Comparison of ENCODE assay signal across 14 cellular contexts in the genomic region with DNA sequence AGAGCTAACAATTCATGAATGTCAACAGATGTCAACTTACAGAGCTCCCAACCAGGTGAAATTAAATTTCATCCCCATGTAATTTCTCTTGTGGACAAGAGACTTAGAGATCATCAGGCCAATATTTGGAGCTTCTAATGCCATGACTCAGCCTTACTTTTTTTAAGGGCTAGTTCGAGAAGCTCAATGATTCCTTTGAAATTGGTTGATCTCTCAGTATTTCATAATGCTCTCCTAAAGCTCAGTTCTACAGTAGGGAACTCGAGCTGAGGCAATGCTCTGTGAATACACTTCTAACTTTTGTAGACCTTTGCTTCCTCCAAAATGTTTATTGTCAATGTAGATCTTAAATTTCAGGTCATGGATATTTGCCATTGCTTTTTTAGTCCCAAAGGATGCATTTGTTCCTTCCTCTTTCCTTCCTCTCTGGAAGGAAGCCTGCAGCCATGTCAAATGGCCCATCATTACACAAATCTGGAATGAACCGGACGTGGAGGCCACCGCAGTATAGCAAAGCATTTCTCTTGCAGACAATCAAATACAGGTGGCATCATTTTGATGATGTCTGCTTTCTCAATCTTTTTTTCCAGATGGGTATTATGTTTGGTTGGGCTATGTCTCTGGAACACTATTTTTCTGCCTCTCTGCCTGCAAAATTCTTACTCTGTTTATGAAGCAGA. TPM values are rescaled to one million over a fixed set of nuclear protein-coding genes. Genes with fewer than 3 reads are reported as not detected.
A peak's percentile ranks its signal among the peaks of the same experiment; 100 is the strongest.
DNase-seq lines count a peak whose midpoint lies in the region; ATAC-seq and TF ChIP-seq lines count a peak whose summit lies in the region.
"Had no signal": no experiment of that assay in that cellular context is flagged by ENCODE, and none has a peak within 500 bp of the region (broad histone marks: within the 10 kb centered on the region; RNA-seq: fewer than 3 reads in every experiment).

No MANE protein-coding gene starts in this region.

- peak overlapping the region; percentile 77 for H3K4me3 ChIP-seq in MM.1S (ENCODE audit: low read length)
- no peak overlapping the region for H3K4me3 ChIP-seq in colonic mucosa
- H3K4me3 ChIP-seq: ascending aorta, hepatocyte had no signal

- peaks cover 70% of the 10 kb centered on the region for H3F3A ChIP-seq in MM.1S (ENCODE audit: insufficient read depth, low read length)

- H3K36me3 ChIP-seq in MM.1S (replicated peaks; ENCODE audit: insufficient read depth, low read length) (no peaks in the 10 kb centered on the region), colonic mucosa (no peaks in the 10 kb centered on the region)
- H3K36me3 ChIP-seq: ascending aorta, WERI-Rb-1 had no signal

- CTCF ChIA-PET in activated CD4-positive, alpha-beta T cell treated with anti-CD3 and anti-CD28 coated beads, Interleukin-2, amount 10 ng/mL, durations not matched to agents 7 days and 5 days (lab: Charles Lee): interaction anchor here (0.6 to 2.2 kb wide), 6 partner anchors 9 to 1904 kb away, joined by 3 to 9 read pairs (median 4); no protein-coding TSS in a partner anchor

- peak overlapping the region; percentile 76; the same call in 1 of the 2 replicates for H3K9ac ChIP-seq in MM.1S (ENCODE audit: low read length)
- H3K9ac ChIP-seq in colonic mucosa (ENCODE audit: low read depth in 2 of 2, low read length in 2 of 2): peak overlapping the region in 1 of 2 donors; percentile 65

- H3K4me1 ChIP-seq in MM.1S (ENCODE audit: low read length) (peaks cover 68% of the 10 kb centered on the region), colonic mucosa (no peaks in the 10 kb centered on the region)

- H3K4me1 Mint-ChIP-seq in activated CD4-positive, alpha-beta T cell treated with anti-CD3 and anti-CD28 coated beads, Interleukin-2, amount 10 ng/mL, durations not matched to agents 7 days and 5 days: peaks cover 62% of the 10 kb centered on the region
- peaks cover 75 to 92% of the 10 kb centered on the region in 2 donors for H3K4me1 Mint-ChIP-seq in stimulated activated naive B cell treated with anti-CD40 and anti-IgM and Interleukin-4, amounts not matched to agents 10 μg/mL and 1 μg/mL and 100 μg/mL, for 72 hours

- no peaks in the 10 kb centered on the region for H4K20me1 ChIP-seq in MM.1S (ENCODE audit: insufficient read depth, low read length)

- H3K27me3 ChIP-seq in MM.1S (replicated peaks; ENCODE audit: insufficient read depth, low read length) (no peaks in the 10 kb centered on the region), colonic mucosa (no peaks in the 10 kb centered on the region)
- H3K27me3 ChIP-seq: ascending aorta, hepatocyte had no signal

- peaks cover 48% of the 10 kb centered on the region for H3K79me2 ChIP-seq in MM.1S (ENCODE audit: low read length)
- H3K79me2 ChIP-seq: hepatocyte had no signal

- H3K27ac ChIP-seq in MM.1S (ENCODE audit: low read length) (peak overlapping the region; percentile 89), colonic mucosa (peak overlapping the region; percentile 71)
- H3K27ac ChIP-seq: hepatocyte, WERI-Rb-1 had no signal

- H3K27ac Mint-ChIP-seq in activated CD4-positive, alpha-beta T cell treated with anti-CD3 and anti-CD28 coated beads, Interleukin-2, amount 10 ng/mL, durations not matched to agents 7 days and 5 days: peak overlapping the region; percentile 97
- peak overlapping the region; percentile 99 for H3K27ac Mint-ChIP-seq in stimulated activated naive B cell treated with anti-CD40 and anti-IgM and Interleukin-4, amounts not matched to agents 10 μg/mL and 1 μg/mL and 100 μg/mL, for 72 hours

- H2AFZ ChIP-seq in MM.1S (ENCODE audit: low read length): no peak overlapping the region; the same call in 1 of the 2 replicates
- H2AFZ ChIP-seq: hepatocyte had no signal

- no peak for DNase-seq in activated CD4-positive, alpha-beta T cell treated with anti-CD3 and anti-CD28 coated beads, Interleukin-2, amount 10 ng/mL, durations not matched to agents 7 days and 5 days
- DNase-seq in activated CD4-positive, alpha-beta T cell treated with anti-CD3 and anti-CD28 coated beads for 1 hour: no peak
- no peak for DNase-seq in MM.1S
- DNase-seq in colonic mucosa: no peak
- no peak for DNase-seq in stimulated activated naive B cell treated with anti-CD40 and anti-IgM and Interleukin-4, amounts not matched to agents 10 μg/mL and 1 μg/mL and 100 μg/mL, for 72 hours
- DNase-seq in dermis blood vessel endothelial cell: no peak
- DNase-seq in left colon: no peak
- DNase-seq: ACHN, mesendoderm, retina, WERI-Rb-1 had no signal

- POLR2A ChIA-PET in activated CD4-positive, alpha-beta T cell treated with anti-CD3 and anti-CD28 coated beads, Interleukin-2, amount 10 ng/mL, durations not matched to agents 7 days and 5 days (lab: Charles Lee): interaction anchor here (1.1 kb wide), 1 partner anchor 28 kb away, joined by 3 read pairs; a partner anchor contains a TSS

- no peaks in the 10 kb centered on the region for H3K27me3 Mint-ChIP-seq in activated CD4-positive, alpha-beta T cell treated with anti-CD3 and anti-CD28 coated beads, Interleukin-2, amount 10 ng/mL, durations not matched to agents 7 days and 5 days
- no peaks in the 10 kb centered on the region for H3K27me3 Mint-ChIP-seq in stimulated activated naive B cell treated with anti-CD40 and anti-IgM and Interleukin-4, amounts not matched to agents 10 μg/mL and 1 μg/mL and 100 μg/mL, for 72 hours

- no peaks in the 10 kb centered on the region for H3K9me3 Mint-ChIP-seq in activated CD4-positive, alpha-beta T cell treated with anti-CD3 and anti-CD28 coated beads, Interleukin-2, amount 10 ng/mL, durations not matched to agents 7 days and 5 days
- no peaks in the 10 kb centered on the region for H3K9me3 Mint-ChIP-seq in stimulated activated naive B cell treated with anti-CD40 and anti-IgM and Interleukin-4, amounts not matched to agents 10 μg/mL and 1 μg/mL and 100 μg/mL, for 72 hours

- TF ChIP-seq CTCF in MM.1S (IDR thresholded peaks at IDR 0.05; ENCODE audit: low read length) (no peak), colonic mucosa (IDR thresholded peaks at IDR 0.05) (no peak)

- H3K4me3 Mint-ChIP-seq in activated CD4-positive, alpha-beta T cell treated with anti-CD3 and anti-CD28 coated beads, Interleukin-2, amount 10 ng/mL, durations not matched to agents 7 days and 5 days: peak overlapping the region; percentile 98
- peak overlapping the region; percentile 90 to 97 for H3K4me3 Mint-ChIP-seq in stimulated activated naive B cell treated with anti-CD40 and anti-IgM and Interleukin-4, amounts not matched to agents 10 μg/mL and 1 μg/mL and 100 μg/mL, for 72 hours

- H3K9me3 ChIP-seq in MM.1S (replicated peaks; ENCODE audit: insufficient read depth, low read length) (no peaks in the 10 kb centered on the region), colonic mucosa (no peaks in the 10 kb centered on the region)
- H3K9me3 ChIP-seq: ascending aorta had no signal

- H3K9me2 ChIP-seq in MM.1S (replicated peaks; ENCODE audit: insufficient read depth, low read length): no peaks in the 10 kb centered on the region

- intact Hi-C loops in colonic mucosa (cut with DNase I): no loop called here
- intact Hi-C loops in left colon (cut with DNase I, micrococcal nuclease): no loop called here

- ATAC-seq in stimulated activated naive B cell treated with anti-CD40 and anti-IgM and Interleukin-4, amounts not matched to agents 10 μg/mL and 1 μg/mL and 100 μg/mL, for 72 hours (replicated peaks): no peak
- no peak for ATAC-seq in HG03432 (IDR thresholded peaks at IDR 0.05; ENCODE audit: unreplicated experiment)
- ATAC-seq in left colon: no peak

- peak overlapping the region; percentile 84 for H3K4me2 ChIP-seq in MM.1S (ENCODE audit: low read depth, low read length)
- H3K4me2 ChIP-seq: hepatocyte had no signal

- peaks cover 53% of the 10 kb centered on the region for H3K36me3 Mint-ChIP-seq in activated CD4-positive, alpha-beta T cell treated with anti-CD3 and anti-CD28 coated beads, Interleukin-2, amount 10 ng/mL, durations not matched to agents 7 days and 5 days (ENCODE audit: low read depth)
- peaks cover 48 to 69% of the 10 kb centered on the region in 2 donors for H3K36me3 Mint-ChIP-seq in stimulated activated naive B cell treated with anti-CD40 and anti-IgM and Interleukin-4, amounts not matched to agents 10 μg/mL and 1 μg/mL and 100 μg/mL, for 72 hours

RNA-seq across cellular contexts. Expression of a gene that starts 28.3 kb away (rescaled TPM):
- 1 to 10 TPM; 5.4 to 5.7 TPM for total RNA-seq in activated CD4-positive, alpha-beta T cell treated with anti-CD3 and anti-CD28 coated beads, Interleukin-2, amount 10 ng/mL, durations not matched to agents 7 days and 5 days
- total RNA-seq in colonic mucosa: 10 to 100 TPM; 34.7 to 38.7 TPM
- total RNA-seq in dermis blood vessel endothelial cell: 2.1 and 2.6 TPM in 2 replicates
- total RNA-seq in left colon: 10 to 100 TPM; 32.7 to 36.4 TPM
